Comparison of ENCODE assay signal across 11 cellular contexts in genomic region chr6:21201673-21202430, GRCh38.
DNase-seq lines count a peak whose midpoint lies in the region; ATAC-seq, FAIRE-seq and TF ChIP-seq lines count a peak whose summit lies in the region.
"Had no signal": no experiment of that assay in that cellular context is flagged by ENCODE, and none has a peak within 500 bp of the region (broad histone marks: within the 10 kb centered on the region; RNA-seq: fewer than 3 reads in every experiment).

No MANE protein-coding gene starts in this region.

- H3K27me3 Mint-ChIP-seq in activated CD4-positive, alpha-beta T cell treated with anti-CD3 and anti-CD28 coated beads for 36 hours = no peaks in the 10 kb centered on the region
- H3K27me3 Mint-ChIP-seq: activated naive CD8-positive, alpha-beta T cell treated with anti-CD3 and anti-CD28 coated beads for 36 hours had no signal

- H3K4me3 Mint-ChIP-seq in activated CD4-positive, alpha-beta T cell treated with anti-CD3 and anti-CD28 coated beads for 36 hours = no peak overlapping the region
- H3K4me3 Mint-ChIP-seq: activated naive CD8-positive, alpha-beta T cell treated with anti-CD3 and anti-CD28 coated beads for 36 hours had no signal

- H3K27ac Mint-ChIP-seq in activated CD4-positive, alpha-beta T cell treated with anti-CD3 and anti-CD28 coated beads for 36 hours = no peak overlapping the region
- H3K27ac Mint-ChIP-seq: activated naive CD8-positive, alpha-beta T cell treated with anti-CD3 and anti-CD28 coated beads for 36 hours had no signal

- ATAC-seq in left colon = peak; percentile 88
- ATAC-seq in activated CD4-positive, alpha-beta T cell treated with anti-CD3 and anti-CD28 coated beads for 36 hours = no peak
- ATAC-seq in GM21619 (IDR thresholded peaks at IDR 0.05; ENCODE audit: unreplicated experiment) = no peak

- no peak for FAIRE-seq in H54 (lab: Jason Lieb, UNC)
- FAIRE-seq: GM18507 had no signal

- peaks cover 45% of the 10 kb centered on the region for H3K36me3 Mint-ChIP-seq in activated CD4-positive, alpha-beta T cell treated with anti-CD3 and anti-CD28 coated beads for 36 hours (ENCODE audit: low read depth)

- POLR2A ChIA-PET in activated CD4-positive, alpha-beta T cell treated with anti-CD3 and anti-CD28 coated beads for 36 hours (lab: Charles Lee) = interaction anchor here (0.6 kb wide), 1 partner anchor 638 kb away, joined by 3 read pairs; no protein-coding TSS in a partner anchor

- no peak for TF ChIP-seq POLR2A in H54 (IDR thresholded peaks at IDR 0.05; ENCODE audit: low read depth, low read length)

- CTCF ChIA-PET in activated CD4-positive, alpha-beta T cell treated with anti-CD3 and anti-CD28 coated beads for 36 hours (lab: Charles Lee) = no interaction called here

- intact Hi-C loops in left colon (cut with DNase I, micrococcal nuclease) = no loop called here
- intact Hi-C loops in activated CD4-positive, alpha-beta T cell treated with anti-CD3 and anti-CD28 coated beads for 36 hours (cut with DNase I, micrococcal nuclease) = no loop called here

- no peaks in the 10 kb centered on the region for H3K4me1 Mint-ChIP-seq in activated CD4-positive, alpha-beta T cell treated with anti-CD3 and anti-CD28 coated beads for 36 hours

- H3K9me3 Mint-ChIP-seq in activated CD4-positive, alpha-beta T cell treated with anti-CD3 and anti-CD28 coated beads for 36 hours (ENCODE audit: low read depth) = no peaks in the 10 kb centered on the region

- DNase-seq in Daoy (ENCODE audit: low read depth) (peak; percentile 40), NCI-H187 (lab: John Stamatoyannopoulos, UW) (peak; percentile 70 to 73), NCI-H526 (lab: John Stamatoyannopoulos, UW) (peak; percentile 85 to 92), left colon (no peak), H54 (ENCODE audit: insufficient read length, low spot score) (no peak), H4 (ENCODE audit: low spot score) (no peak)
- DNase-seq in activated CD4-positive, alpha-beta T cell treated with anti-CD3 and anti-CD28 coated beads for 36 hours = no peak
- DNase-seq: activated naive CD8-positive, alpha-beta T cell treated with anti-CD3 and anti-CD28 coated beads for 36 hours; cerebellar nuclear complex had no signal

Comparison
In these comparisons a context has a peak if more than half of its experiments do, and no peak if none do; other contexts are left out.
1. DNase-seq: peak in Daoy (single experiment), NCI-H187 (2 of 2) and NCI-H526 (2 of 2); none in left colon (0 of 2), H54 (single experiment), activated CD4-positive, alpha-beta T cell treated with anti-CD3 and anti-CD28 coated beads for 36 hours (single experiment) and H4 (single experiment).